In the genomic region with DNA sequence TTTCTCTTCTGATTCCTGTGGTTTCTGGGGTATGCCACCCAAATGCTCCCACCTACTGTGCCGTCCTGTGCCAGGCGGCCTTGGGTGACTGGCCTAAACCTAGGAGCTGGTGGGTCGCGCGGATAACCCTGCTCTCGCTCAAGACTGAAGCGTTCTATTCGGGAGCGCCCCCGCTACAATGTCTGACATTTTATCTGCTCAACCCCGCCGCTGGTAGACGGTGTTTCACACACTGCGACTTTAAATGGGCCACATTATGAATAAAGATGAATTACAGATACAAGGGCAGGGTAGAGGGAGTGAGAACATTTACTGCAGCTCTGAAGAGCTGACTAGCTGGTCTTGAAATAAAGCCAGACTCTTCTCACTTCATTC, we compare ENCODE assay signal across 8 cellular contexts. TPM values are rescaled to one million over a fixed set of nuclear protein-coding genes. Genes with fewer than 3 reads are reported as not detected.
DNase-seq lines count a peak whose midpoint lies in the region; ATAC-seq and TF ChIP-seq lines count a peak whose summit lies in the region.

No MANE protein-coding gene starts in this region.

- 21% methylated on average over 10 of the region's 14 CpGs for WGBS in mesenchymal stem cell
- WGBS in testis, 2 donors: 31 to 47% methylated on average over 14 of the region's 14 CpGs

- no peak overlapping the region for H3K4ac ChIP-seq in mesenchymal stem cell (ENCODE audit: low read depth in 1 of 2, low read length in 2 of 2)

- peaks cover 2 to 3% of the 10 kb centered on the region in 2 donors for H3K36me3 Mint-ChIP-seq in activated T-cell treated with anti-CD3 and anti-CD28 coated beads, Interleukin-2, amount 50 U/mL, for 72 hours (ENCODE audit: insufficient read depth in 2 of 2)

- H3K14ac ChIP-seq in mesenchymal stem cell (ENCODE audit: low read length in 2 of 2): no peak overlapping the region

- H3K4me3 Mint-ChIP-seq in activated T-cell treated with anti-CD3 and anti-CD28 coated beads, Interleukin-2, amount 50 U/mL, for 72 hours: peak overlapping the region; percentile 49 to 100

- H3K27ac Mint-ChIP-seq in activated T-cell treated with anti-CD3 and anti-CD28 coated beads, Interleukin-2, amount 50 U/mL, for 72 hours: no peak overlapping the region

- H3K9me3 ChIP-seq in mesenchymal stem cell (ENCODE audit: control insufficient read depth, low read length): peaks cover 9% of the 10 kb centered on the region
- no peaks in the 10 kb centered on the region for H3K9me3 ChIP-seq in testis

- no peak overlapping the region for H2BK15ac ChIP-seq in mesenchymal stem cell (ENCODE audit: low read depth, poor library complexity, severe bottlenecking)

- peaks cover 26% of the 10 kb centered on the region for H3K4me1 Mint-ChIP-seq in activated T-cell treated with anti-CD3 and anti-CD28 coated beads, Interleukin-2, amount 50 U/mL, for 72 hours (ENCODE audit: low read depth)

- no peak for DNase-seq in activated T-cell treated with anti-CD3 and anti-CD28 coated beads, Interleukin-2, amount 50 U/mL, for 72 hours
- DNase-seq in activated T-cell treated with anti-CD3 and anti-CD28 coated beads, Interleukin-2, amount 50 U/mL, for 1 hour: no peak
- DNase-seq in caudate nucleus (lab: John Stamatoyannopoulos, UW) (peak in 33 of 61 donors; percentile 11 to 74 (median 43)), mesenchymal stem cell (no peak), testis (peak; percentile 31), NCI-H446 (lab: John Stamatoyannopoulos, UW) (no peak), NCI-H2107 (lab: John Stamatoyannopoulos, UW) (no peak)

- no peak overlapping the region for H3K23ac ChIP-seq in mesenchymal stem cell (ENCODE audit: low read length in 2 of 2)

- no peak overlapping the region for H2BK5ac ChIP-seq in mesenchymal stem cell (ENCODE audit: low read depth, low read length, poor library complexity, severe bottlenecking)

- H3K4me3 ChIP-seq in mesenchymal stem cell (ENCODE audit: insufficient read depth in 1 of 2, low read depth in 1 of 2, low read length in 2 of 2) (peak overlapping the region in 1 of 2 experiments; percentile 83), testis (peak overlapping the region; percentile 69 to 86)

- no peak overlapping the region for H4K91ac ChIP-seq in mesenchymal stem cell (ENCODE audit: low read length)

- H3K36me3 ChIP-seq in mesenchymal stem cell (ENCODE audit: control insufficient read depth in 1 of 2, insufficient read depth in 2 of 2, low read depth in 1 of 2, low read length in 2 of 2): no peaks in the 10 kb centered on the region
- H3K36me3 ChIP-seq in testis (ENCODE audit: low read depth, missing control alignments): no peaks in the 10 kb centered on the region

- H3K9ac ChIP-seq in mesenchymal stem cell (ENCODE audit: low read length): peak overlapping the region; percentile 71

- H3K27ac ChIP-seq in caudate nucleus (ENCODE audit: low read depth, low read length): peak overlapping the region; percentile 58
- H3K27ac ChIP-seq in mesenchymal stem cell (ENCODE audit: low read length, poor library complexity, severe bottlenecking): no peak overlapping the region
- H3K27ac ChIP-seq in testis: peak overlapping the region in 1 of 2 donors; percentile 86

- no peak for TF ChIP-seq POLR2A in testis (IDR thresholded peaks at IDR 0.05)

- peaks cover 6% of the 10 kb centered on the region for H3K79me1 ChIP-seq in mesenchymal stem cell (replicated peaks; ENCODE audit: low read length, poor library complexity, severe bottlenecking)

- no peak for TF ChIP-seq CTCF in testis (IDR thresholded peaks at IDR 0.05)

- ATAC-seq in activated T-cell treated with anti-CD3 and anti-CD28 coated beads, Interleukin-2, amount 50 U/mL, for 72 hours (replicated peaks in 1 of 2): no peak
- no peak for ATAC-seq in GM21529 (IDR thresholded peaks at IDR 0.05; ENCODE audit: unreplicated experiment)

- H3K27me3 Mint-ChIP-seq in activated T-cell treated with anti-CD3 and anti-CD28 coated beads, Interleukin-2, amount 50 U/mL, for 72 hours (ENCODE audit: low read depth): peaks cover 34% of the 10 kb centered on the region

- no peak overlapping the region for H3K18ac ChIP-seq in mesenchymal stem cell (ENCODE audit: low read depth in 1 of 2, low read length in 2 of 2)

- no peak overlapping the region for H2AFZ ChIP-seq in mesenchymal stem cell (ENCODE audit: low read depth, low read length)

- H3K4me2 ChIP-seq in mesenchymal stem cell (ENCODE audit: low read length, poor library complexity, severe bottlenecking): peak overlapping the region; percentile 98

- intact Hi-C loops in testis (cut with DNase I; ENCODE audit: low total_unique reads): loop anchor here (10.0 kb wide), 1 partner anchor 357 kb away; a partner anchor contains a TSS

- peaks cover 0 to 35% of the 10 kb centered on the region in 2 experiments for H3K27me3 ChIP-seq in mesenchymal stem cell (ENCODE audit: control insufficient read depth in 1 of 2, insufficient read depth in 1 of 2, low read length in 2 of 2)
- no peaks in the 10 kb centered on the region for H3K27me3 ChIP-seq in testis

- no peak overlapping the region for H2BK12ac ChIP-seq in mesenchymal stem cell (ENCODE audit: low read length in 2 of 2)

- H3K4me1 ChIP-seq in mesenchymal stem cell (ENCODE audit: control insufficient read depth, insufficient read depth, low read depth, low read length): peaks cover 14% of the 10 kb centered on the region
- peaks cover 4% of the 10 kb centered on the region for H3K4me1 ChIP-seq in testis

- no peak overlapping the region for H2AK5ac ChIP-seq in mesenchymal stem cell (ENCODE audit: low read length, severe bottlenecking)

- no peak overlapping the region for H2BK120ac ChIP-seq in mesenchymal stem cell (ENCODE audit: low read depth, low read length)

- no peak overlapping the region for H4K8ac ChIP-seq in mesenchymal stem cell (ENCODE audit: low read length)

- H3K9me3 Mint-ChIP-seq in activated T-cell treated with anti-CD3 and anti-CD28 coated beads, Interleukin-2, amount 50 U/mL, for 72 hours: peaks cover 2 to 8% of the 10 kb centered on the region in 2 donors

RNA-seq across cellular contexts. Expression of a gene that starts 0.8 kb away (rescaled TPM):
- 10 to 100 TPM in 1 of 2 donors, 1 to 10 TPM in 1; 5.9 to 10.5 TPM for total RNA-seq in activated T-cell treated with anti-CD3 and anti-CD28 coated beads, Interleukin-2, amount 50 U/mL, for 72 hours
- polyA plus RNA-seq in mesenchymal stem cell (2013, experiment 1 of 2): 8.7 TPM
- 9.5 TPM for polyA plus RNA-seq in mesenchymal stem cell (2013, experiment 2 of 2)
- 100 to 1,000 TPM in 1 of 2 donors, 10 to 100 TPM in 1; 93.5 to 127 TPM for total RNA-seq in testis
- 51.1 TPM for polyA plus RNA-seq in testis (ENCODE audit: insufficient read depth, low read depth, low replicate concordance)

Comparison
In these comparisons a context has a peak if more than half of its experiments do, and no peak if none do; other contexts are left out.
1. DNase-seq: peak in caudate nucleus (33 of 61) and testis (single experiment); none in activated T-cell treated with anti-CD3 and anti-CD28 coated beads, Interleukin-2, amount 50 U/mL, for 72 hours (0 of 2), activated T-cell treated with anti-CD3 and anti-CD28 coated beads, Interleukin-2, amount 50 U/mL, for 1 hour (single experiment), mesenchymal stem cell (single experiment), NCI-H446 (0 of 2) and NCI-H2107 (single experiment).
2. RNA of a gene that starts 0.8 kb away (total RNA-seq): 93.5 to 127 TPM in testis; 5.9 to 10.5 TPM in activated T-cell treated with anti-CD3 and anti-CD28 coated beads, Interleukin-2, amount 50 U/mL, for 72 hours; every median in the first group is over 4 times any median in the second.